In genomic region chr4:184705692-184706091, GRCh38 we compare ENCODE assay signal across 23 cellular contexts. TPM values are rescaled to one million over a fixed set of nuclear protein-coding genes. Genes with fewer than 3 reads are reported as not detected.
DNase-seq lines count a peak whose midpoint lies in the region; ATAC-seq, FAIRE-seq and TF ChIP-seq lines count a peak whose summit lies in the region.
"Had no signal": no experiment of that assay in that cellular context is flagged by ENCODE, and none has a peak within 500 bp of the region (broad histone marks: within the 10 kb centered on the region; RNA-seq: fewer than 3 reads in every experiment).

No MANE protein-coding gene starts in this region.

- peak overlapping the region; percentile 71 for H3K27ac Mint-ChIP-seq in activated naive CD4-positive, alpha-beta T cell treated with anti-CD3 and anti-CD28 coated beads, Interleukin-2, amount 10 ng/mL, durations not matched to agents 7 days and 5 days
- H3K27ac Mint-ChIP-seq in T-helper 17 cell (no peak overlapping the region), natural killer cell (peak overlapping the region in 1 of 2 donors; percentile 39), WTC11 (no peak overlapping the region)
- H3K27ac Mint-ChIP-seq: dendritic cell treated with granulocyte-macrophage colony-stimulating factor and Interleukin-4, amounts not matched to agents 40 ng/mL and 50 ng/mL, for 4 days had no signal

- intact Hi-C loops in natural killer cell (cut with micrococcal nuclease) = no loop called here

- H3K27ac ChIP-seq in HEK293 (ENCODE audit: extremely low read depth, low read depth, low read length) = no peak overlapping the region
- H3K27ac ChIP-seq: C4-2B, prostate gland, tibial artery had no signal

- H3K9me3 ChIP-seq in HEK293 (ENCODE audit: control insufficient read depth, insufficient read depth, low read depth, low read length) (no peaks in the 10 kb centered on the region), T-helper 17 cell (ENCODE audit: control insufficient read depth, low read length, poor library complexity, severe bottlenecking) (no peaks in the 10 kb centered on the region)
- H3K9me3 ChIP-seq: prostate gland, tibial artery had no signal

- no peak for FAIRE-seq in urothelium cell line (lab: Jason Lieb, UNC)
- FAIRE-seq: H54, HepG2 had no signal

- no peak overlapping the region for H3K4me3 ChIP-seq in HEK293 (ENCODE audit: low read depth, low read length)
- H3K4me3 ChIP-seq: prostate gland, tibial artery had no signal

- no peak overlapping the region for H3K4me3 Mint-ChIP-seq in activated naive CD4-positive, alpha-beta T cell treated with anti-CD3 and anti-CD28 coated beads, Interleukin-2, amount 10 ng/mL, durations not matched to agents 7 days and 5 days
- H3K4me3 Mint-ChIP-seq in T-helper 17 cell (peak overlapping the region; percentile 62), natural killer cell (peak overlapping the region; percentile 3), WTC11 (no peak overlapping the region)
- H3K4me3 Mint-ChIP-seq: dendritic cell treated with granulocyte-macrophage colony-stimulating factor and Interleukin-4, amounts not matched to agents 40 ng/mL and 50 ng/mL, for 4 days had no signal

- H3K4me1 ChIP-seq in HEK293 (ENCODE audit: control insufficient read depth, insufficient read depth, low read length) = no peaks in the 10 kb centered on the region
- H3K4me1 ChIP-seq: prostate gland, tibial artery had no signal

- ATAC-seq in T-helper 17 cell = peak; percentile 33
- peak in 2 of 3 donors; percentile 17 to 41 for ATAC-seq in natural killer cell
- no peak for ATAC-seq in WTC11
- no peak for ATAC-seq in GM19397 (IDR thresholded peaks at IDR 0.05; ENCODE audit: unreplicated experiment)
- ATAC-seq: HepG2, left ventricle myocardium superior had no signal

- H3K36me3 ChIP-seq in HEK293 (ENCODE audit: control insufficient read depth in 2 of 2, insufficient read depth in 1 of 2, low read length in 2 of 2) = peaks cover 20 to 85% of the 10 kb centered on the region in 2 experiments
- H3K36me3 ChIP-seq: prostate gland, tibial artery had no signal

- H3K4me1 Mint-ChIP-seq in activated naive CD4-positive, alpha-beta T cell treated with anti-CD3 and anti-CD28 coated beads, Interleukin-2, amount 10 ng/mL, durations not matched to agents 7 days and 5 days = peaks cover 19% of the 10 kb centered on the region
- H3K4me1 Mint-ChIP-seq in T-helper 17 cell (peaks cover 10% of the 10 kb centered on the region), natural killer cell (peaks cover 0 to 6% of the 10 kb centered on the region in 2 donors), WTC11 (no peaks in the 10 kb centered on the region)

- TF ChIP-seq CTCF in HEK293 (tag by site-specific recombination; IDR thresholded peaks at IDR 0.05) = no peak
- TF ChIP-seq CTCF in natural killer cell (IDR thresholded peaks at IDR 0.05) = no peak
- no peak for TF ChIP-seq CTCF in WTC11 (IDR thresholded peaks at IDR 0.05)

- POLR2A ChIA-PET in HEK293 (lab: Yijun Ruan, JAX) (no interaction called here), WTC11 (lab: Charles Lee) (no interaction called here)

- H3K36me3 Mint-ChIP-seq in activated naive CD4-positive, alpha-beta T cell treated with anti-CD3 and anti-CD28 coated beads, Interleukin-2, amount 10 ng/mL, durations not matched to agents 7 days and 5 days = peaks cover 68% of the 10 kb centered on the region
- H3K36me3 Mint-ChIP-seq in T-helper 17 cell (ENCODE audit: low read depth) (peaks cover 2% of the 10 kb centered on the region), natural killer cell (no peaks in the 10 kb centered on the region), WTC11 (peaks cover 72% of the 10 kb centered on the region)

- no peaks in the 10 kb centered on the region for H3K27me3 Mint-ChIP-seq in activated naive CD4-positive, alpha-beta T cell treated with anti-CD3 and anti-CD28 coated beads, Interleukin-2, amount 10 ng/mL, durations not matched to agents 7 days and 5 days
- no peaks in the 10 kb centered on the region for H3K27me3 Mint-ChIP-seq in T-helper 17 cell
- no peaks in the 10 kb centered on the region for H3K27me3 Mint-ChIP-seq in natural killer cell (ENCODE audit: low read depth in 2 of 2)
- no peaks in the 10 kb centered on the region for H3K27me3 Mint-ChIP-seq in WTC11 (ENCODE audit: low read depth)
- H3K27me3 Mint-ChIP-seq: dendritic cell treated with granulocyte-macrophage colony-stimulating factor and Interleukin-4, amounts not matched to agents 40 ng/mL and 50 ng/mL, for 4 days had no signal

- DNase-seq in activated naive CD4-positive, alpha-beta T cell treated with anti-CD3 and anti-CD28 coated beads, Interleukin-2, amount 10 ng/mL, durations not matched to agents 7 days and 5 days = no peak
- DNase-seq in activated naive CD4-positive, alpha-beta T cell (lab: John Stamatoyannopoulos, UW) = no peak
- DNase-seq in T-helper 17 cell (no peak), natural killer cell (no peak), urothelium cell line (ENCODE audit: low spot score) (no peak), WTC11 (ENCODE audit: low spot score) (no peak)
- DNase-seq: activated CD4-positive, alpha-beta T cell treated with anti-CD3 and anti-CD28 coated beads, Interleukin-2, amount 50 U/mL, for 1 hour; activated T-cell treated with anti-CD3 and anti-CD28 coated beads, Interleukin-2, amount 50 U/mL, for 1 hour; amygdala; head of caudate nucleus; left ventricle myocardium superior; NCI-H1417; NCI-H524 treated with DMSO at 0.1 percent for 48 hours; stimulated activated CD4-positive, alpha-beta T cell treated with anti-CD3 and anti-CD28 coated beads, Interleukin-1b, Interleukin-23, amount 100 ng/mL, for 48 hours; stimulated activated naive CD4-positive, alpha-beta T cell; tibial artery had no signal

- H3K9me3 Mint-ChIP-seq in activated naive CD4-positive, alpha-beta T cell treated with anti-CD3 and anti-CD28 coated beads, Interleukin-2, amount 10 ng/mL, durations not matched to agents 7 days and 5 days = no peaks in the 10 kb centered on the region
- H3K9me3 Mint-ChIP-seq in natural killer cell (no peaks in the 10 kb centered on the region), WTC11 (no peaks in the 10 kb centered on the region)
- H3K9me3 Mint-ChIP-seq: dendritic cell treated with granulocyte-macrophage colony-stimulating factor and Interleukin-4, amounts not matched to agents 40 ng/mL and 50 ng/mL, for 4 days had no signal

- CTCF ChIA-PET in activated naive CD4-positive, alpha-beta T cell treated with anti-CD3 and anti-CD28 coated beads, Interleukin-2, amount 10 ng/mL, durations not matched to agents 7 days and 5 days (lab: Charles Lee) = interaction anchor here (1.2 kb wide), 1 partner anchor 10 kb away, joined by 4 read pairs; no protein-coding TSS in a partner anchor
- CTCF ChIA-PET in HEK293 (lab: Yijun Ruan, JAX) (no interaction called here), WTC11 (lab: Charles Lee) (no interaction called here)

TF ChIP-seq in HEK293, 187 proteins besides CTCF, POLR2A, EP300 and RAD21:
- TF ChIP-seq SCRT2 (tag by site-specific recombination; IDR thresholded peaks at IDR 0.05) = peak; percentile 54
- TF ChIP-seq ZBTB20 (tag by site-specific recombination; IDR thresholded peaks at IDR 0.05) = no peak
TF ChIP-seq in HEK293: peak in this region for 1.

TF ChIP-seq in WTC11, 78 proteins besides CTCF, POLR2A, EP300 and RAD21:
- TF ChIP-seq, protein P1, sequence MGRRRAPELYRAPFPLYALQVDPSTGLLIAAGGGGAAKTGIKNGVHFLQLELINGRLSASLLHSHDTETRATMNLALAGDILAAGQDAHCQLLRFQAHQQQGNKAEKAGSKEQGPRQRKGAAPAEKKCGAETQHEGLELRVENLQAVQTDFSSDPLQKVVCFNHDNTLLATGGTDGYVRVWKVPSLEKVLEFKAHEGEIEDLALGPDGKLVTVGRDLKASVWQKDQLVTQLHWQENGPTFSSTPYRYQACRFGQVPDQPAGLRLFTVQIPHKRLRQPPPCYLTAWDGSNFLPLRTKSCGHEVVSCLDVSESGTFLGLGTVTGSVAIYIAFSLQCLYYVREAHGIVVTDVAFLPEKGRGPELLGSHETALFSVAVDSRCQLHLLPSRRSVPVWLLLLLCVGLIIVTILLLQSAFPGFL (CRISPR knock-in tag; IDR thresholded peaks at IDR 0.05; ENCODE audit: borderline replicate concordance) = no peak
- no peak for TF ChIP-seq SP1 (CRISPR knock-in tag; conservative IDR thresholded peaks at IDR 0.05)

RNA-seq across cellular contexts. Expression of gene CENPU, which starts 28.2 kb away (rescaled TPM):
- total RNA-seq in T-helper 17 cell = 10 to 100 TPM in 1 of 2 donors, 1 to 10 TPM in 1; 5.4 to 10.4 TPM
- 10 to 100 TPM in 2 of 3 donors, 1 to 10 TPM in 1; 6.5 to 12.1 (median 10.3) TPM for total RNA-seq in natural killer cell
- 52.9 to 60.5 TPM (median 53.4 TPM) in 3 replicates for total RNA-seq in WTC11 (2021)

RNA-seq across cellular contexts. Expression of gene PRIMPOL, which starts 56.2 kb away (rescaled TPM):
- total RNA-seq in T-helper 17 cell = 1 to 10 TPM; 5.9 to 9.5 TPM
- 10 to 100 TPM; 13.2 to 17.9 (median 16.9) TPM for total RNA-seq in natural killer cell
- total RNA-seq in WTC11 (2021) = 8.3 to 13.4 TPM (median 9.6 TPM) in 3 replicates

RNA-seq across cellular contexts. Expression of gene CASP3, which starts 56.4 kb away (rescaled TPM):
- total RNA-seq in T-helper 17 cell (10 to 100 TPM in 1 of 2 donors, 1 to 10 TPM in 1; 8.6 to 18.5 TPM), natural killer cell (10 to 100 TPM; 20.9 to 35.1 (median 30.2) TPM), WTC11 (2021) (54.2 to 78.9 TPM (median 63.2 TPM) in 3 replicates)

Comparison
In these comparisons a context has a peak if more than half of its experiments do, and no peak if none do; other contexts are left out.
1. H3K4me3 Mint-ChIP-seq: peak in T-helper 17 cell (single experiment) and natural killer cell (single experiment); none in activated naive CD4-positive, alpha-beta T cell treated with anti-CD3 and anti-CD28 coated beads, Interleukin-2, amount 10 ng/mL, durations not matched to agents 7 days and 5 days (single experiment) and WTC11 (single experiment).
2. ATAC-seq: peak in T-helper 17 cell (single experiment) and natural killer cell (2 of 3); none in WTC11 (single experiment) and GM19397 (single experiment).